Comparison of ENCODE assay signal across 33 cellular contexts in genomic region chr7:107721286-107721685, GRCh38.
"Had no signal": no experiment of that assay in that cellular context is flagged by ENCODE, and none has a peak within 500 bp of the region (broad histone marks: within the 10 kb centered on the region; RNA-seq: fewer than 3 reads in every experiment).

No MANE protein-coding gene starts in this region.

- H3K27me3 ChIP-seq: adrenal gland, body of pancreas, brain microvascular endothelial cell, breast epithelium had no signal

- H3K36me3 ChIP-seq: adrenal gland, brain microvascular endothelial cell, breast epithelium had no signal

- DNase-seq: activated B cell treated with CpG ODN at 0.5 μM for 24 hours; activated CD4-positive, alpha-beta memory T cell treated with anti-CD3 and anti-CD28 coated beads for 36 hours; activated CD4-positive, alpha-beta T cell treated with anti-CD3 and anti-CD28 coated beads for 4 hours; activated CD4-positive, alpha-beta T cell treated with anti-CD3 and anti-CD28 coated beads, Interleukin-2, amount 10 ng/mL, durations not matched to agents 24 days and 14 days; activated CD4-positive, alpha-beta T cell treated with anti-CD3 and anti-CD28 coated beads, Interleukin-2, amount 50 U/mL, for 1 hour; activated CD4-positive, alpha-beta T cell treated with anti-CD3 and anti-CD28 coated beads, Interleukin-2, amount 50 U/mL, for 4 hours; activated CD4-positive, CD25-positive, alpha-beta regulatory T cell treated with anti-CD3 and anti-CD28 coated beads, Interleukin-2, amount 50 U/mL, for 72 hours; activated CD8-positive, alpha-beta memory T cell treated with anti-CD3 and anti-CD28 coated beads, Interleukin-2, amount 50 U/mL, for 4 hours; activated CD8-positive, alpha-beta T cell treated with anti-CD3 and anti-CD28 coated beads for 36 hours; activated effector memory CD4-positive, alpha-beta T cell treated with anti-CD3 and anti-CD28 coated beads, Interleukin-2, amount 50 U/mL, for 16 hours; activated gamma-delta T cell treated with Interleukin-2 at 50 U/mL for 16 hours; activated naive CD4-positive, alpha-beta T cell; activated naive CD4-positive, alpha-beta T cell treated with anti-CD3 and anti-CD28 coated beads for 36 hours; activated naive CD4-positive, alpha-beta T cell treated with anti-CD3 and anti-CD28 coated beads, Interleukin-2, amount 50 U/mL, for 16 hours; activated naive CD8-positive, alpha-beta T cell treated with anti-CD3 and anti-CD28 coated beads for 36 hours; activated T-cell treated with anti-CD3 and anti-CD28 coated beads for 4 hours; activated T-cell treated with anti-CD3 and anti-CD28 coated beads, Interleukin-2, amount 50 U/mL, for 1 hour; activated T-cell treated with anti-CD3 and anti-CD28 coated beads, Interleukin-2, amount 50 U/mL, for 4 hours; activated T-cell treated with anti-CD3 and anti-CD28 coated beads, Interleukin-2, amount 50 U/mL, for 72 hours; adrenal gland; amniotic stem cell; aorta; body of pancreas; brain microvascular endothelial cell; central memory CD4-positive, alpha-beta T cell; T-helper 2 cell; T-helper 9 cell had no signal

- FAIRE-seq: astrocyte, TTC549 had no signal

- H3K4me3 ChIP-seq: adrenal gland, body of pancreas, breast epithelium had no signal

- H3K27ac ChIP-seq: adrenal gland, body of pancreas, brain microvascular endothelial cell, breast epithelium, VCaP had no signal

- H3K4me1 ChIP-seq: adrenal gland, body of pancreas, breast epithelium had no signal

- H3K9me3 ChIP-seq: adrenal gland, body of pancreas, breast epithelium had no signal

- ATAC-seq: activated CD8-positive, alpha-beta T cell treated with anti-CD3 and anti-CD28 coated beads for 36 hours; activated naive CD4-positive, alpha-beta T cell treated with anti-CD3 and anti-CD28 coated beads, Interleukin-2, amount 50 U/mL, for 72 hours; activated T-cell treated with anti-CD3 and anti-CD28 coated beads, Interleukin-2, amount 50 U/mL, for 4 hours; activated T-cell treated with anti-CD3 and anti-CD28 coated beads, Interleukin-2, amount 50 U/mL, for 72 hours; activated T-helper 17 cell treated with anti-CD3 and anti-CD28 coated beads, Interleukin-2, amount 50 U/mL, for 72 hours; body of pancreas had no signal
